ENCODE assay signal across 12 cellular contexts in the genomic region with DNA sequence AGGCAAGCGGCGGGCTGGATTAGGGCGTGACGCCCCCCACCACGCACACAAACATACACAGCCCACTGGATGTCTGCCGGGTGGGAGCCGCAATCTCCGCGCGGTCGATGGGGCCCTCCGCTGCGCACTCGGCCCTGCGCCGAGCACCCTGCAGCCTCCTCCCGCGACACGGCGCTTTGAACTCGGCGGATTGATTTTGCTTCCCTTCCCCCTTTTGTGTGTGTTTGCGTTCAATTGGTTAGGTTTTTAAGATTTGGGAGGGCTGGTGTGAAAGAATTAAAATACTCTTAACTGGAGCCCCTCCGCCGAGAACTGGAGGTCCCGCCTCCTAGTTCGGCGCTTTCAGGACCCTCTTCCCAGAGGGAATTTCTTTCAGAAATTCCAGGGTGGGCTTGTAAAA. TPM values are rescaled to one million over a fixed set of nuclear protein-coding genes. Genes with fewer than 3 reads are reported as not detected.
DNase-seq lines count a peak whose midpoint lies in the region; ATAC-seq lines count a peak whose summit lies in the region.
"Had no signal": no experiment of that assay in that cellular context is flagged by ENCODE, and none has a peak within 500 bp of the region (broad histone marks: within the 10 kb centered on the region; RNA-seq: fewer than 3 reads in every experiment).

No MANE protein-coding gene starts in this region.

- in situ Hi-C loops in HAP-1 (cut with MboI; ENCODE audit: low sequenced_read_pairs), result loop anchor here (25.0 kb wide), 2 partner anchors 237 to 437 kb away; no protein-coding TSS in a partner anchor

- no peak for DNase-seq in activated T-cell treated with anti-CD3 and anti-CD28 coated beads, Interleukin-2, amount 50 U/mL, for 24 hours
- DNase-seq in activated T-cell treated with anti-CD3 and anti-CD28 coated beads, Interleukin-2, amount 50 U/mL, for 1 hour, result no peak
- DNase-seq in T-helper 17 cell, result no peak
- no peak for DNase-seq in HAP-1 (ENCODE audit: low spot score in 2 of 2)
- DNase-seq in midbrain (lab: John Stamatoyannopoulos, UW), result no peak
- DNase-seq: effector memory CD4-positive, alpha-beta T cell; NCI-H2081; ovary; uterus had no signal

- H3K27me3 ChIP-seq in iPS-15b (ENCODE audit: control insufficient read depth, insufficient read depth, low read length) (peaks cover 99% of the 10 kb centered on the region), skeletal muscle satellite cell (ENCODE audit: control insufficient read depth, insufficient read depth, low read length) (peaks cover 97% of the 10 kb centered on the region), HAP-1 (ENCODE audit: low read depth) (no peaks in the 10 kb centered on the region)

- H3K27me3 Mint-ChIP-seq in activated T-cell treated with anti-CD3 and anti-CD28 coated beads, Interleukin-2, amount 50 U/mL, for 24 hours, result peaks cover 96% of the 10 kb centered on the region
- H3K27me3 Mint-ChIP-seq in T-helper 17 cell, result peaks cover 93% of the 10 kb centered on the region

- peak overlapping the region; percentile 30 for H3K4me3 Mint-ChIP-seq in activated T-cell treated with anti-CD3 and anti-CD28 coated beads, Interleukin-2, amount 50 U/mL, for 24 hours
- peak overlapping the region; percentile 75 for H3K4me3 Mint-ChIP-seq in T-helper 17 cell

- ATAC-seq in T-helper 17 cell (no peak), HG03045 (IDR thresholded peaks at IDR 0.05; ENCODE audit: unreplicated experiment) (no peak)

- H3K4me3 ChIP-seq in iPS-15b (ENCODE audit: low read depth, low read length) (peak overlapping the region; percentile 53), skeletal muscle satellite cell (ENCODE audit: low read length) (no peak overlapping the region), HAP-1 (no peak overlapping the region)
- H3K4me3 ChIP-seq: ovary had no signal

- peaks cover 7% of the 10 kb centered on the region for H3K9me3 ChIP-seq in T-helper 17 cell (ENCODE audit: control insufficient read depth, low read length, poor library complexity, severe bottlenecking)
- H3K9me3 ChIP-seq in iPS-15b (ENCODE audit: control insufficient read depth, insufficient read depth, low read length), result no peaks in the 10 kb centered on the region
- no peaks in the 10 kb centered on the region for H3K9me3 ChIP-seq in skeletal muscle satellite cell (replicated peaks; ENCODE audit: low read length)
- H3K9me3 ChIP-seq in HAP-1, result no peaks in the 10 kb centered on the region
- H3K9me3 ChIP-seq: uterus had no signal

- H3K36me3 Mint-ChIP-seq in activated T-cell treated with anti-CD3 and anti-CD28 coated beads, Interleukin-2, amount 50 U/mL, for 24 hours (ENCODE audit: low read depth), result no peaks in the 10 kb centered on the region
- H3K36me3 Mint-ChIP-seq in T-helper 17 cell (ENCODE audit: low read depth), result peaks cover 13% of the 10 kb centered on the region

- H3K4me1 Mint-ChIP-seq in activated T-cell treated with anti-CD3 and anti-CD28 coated beads, Interleukin-2, amount 50 U/mL, for 24 hours (ENCODE audit: low read depth), result peaks cover 56% of the 10 kb centered on the region
- peaks cover 39% of the 10 kb centered on the region for H3K4me1 Mint-ChIP-seq in T-helper 17 cell

- peak overlapping the region; percentile 40 for H3K27ac Mint-ChIP-seq in activated T-cell treated with anti-CD3 and anti-CD28 coated beads, Interleukin-2, amount 50 U/mL, for 24 hours
- H3K27ac Mint-ChIP-seq in T-helper 17 cell, result peak overlapping the region; percentile 69

- H3K4me1 ChIP-seq in iPS-15b (ENCODE audit: control insufficient read depth, insufficient read depth, low read length) (peaks cover 43% of the 10 kb centered on the region), skeletal muscle satellite cell (ENCODE audit: control insufficient read depth, insufficient read depth, low read length) (peaks cover 6% of the 10 kb centered on the region), HAP-1 (peaks cover 12% of the 10 kb centered on the region)

- no peak overlapping the region for H3K9ac ChIP-seq in iPS-15b (ENCODE audit: low read depth, low read length)
- H3K9ac ChIP-seq in skeletal muscle satellite cell (ENCODE audit: low read depth, low read length), result no peak overlapping the region

- peaks cover 10% of the 10 kb centered on the region for H3K9me3 Mint-ChIP-seq in activated T-cell treated with anti-CD3 and anti-CD28 coated beads, Interleukin-2, amount 50 U/mL, for 24 hours

- H3K4me2 ChIP-seq in skeletal muscle satellite cell (ENCODE audit: low read length), result peak overlapping the region; percentile 70

- H3K36me3 ChIP-seq in iPS-15b (ENCODE audit: control insufficient read depth, insufficient read depth, low read length) (no peaks in the 10 kb centered on the region), skeletal muscle satellite cell (ENCODE audit: insufficient read depth, low read length) (no peaks in the 10 kb centered on the region), HAP-1 (replicated peaks) (no peaks in the 10 kb centered on the region)
- H3K36me3 ChIP-seq: ovary, uterus had no signal

RNA-seq across cellular contexts. Expression of a gene that starts 7.8 kb away (rescaled TPM):
- not detected for total RNA-seq in T-helper 17 cell
- total RNA-seq in skeletal muscle satellite cell (2012; rRNA removed), result not detected in 2 replicates
- total RNA-seq: ovary, uterus had no signal
